17 cellular contexts compared by ENCODE assay signal in genomic region chr19:11204943-11205349, GRCh38. TPM values are rescaled to one million over a fixed set of nuclear protein-coding genes. Genes with fewer than 3 reads are reported as not detected.
A peak's percentile ranks its signal among the peaks of the same experiment; 100 is the strongest.
DNase-seq lines count a peak whose midpoint lies in the region; ATAC-seq, FAIRE-seq and TF ChIP-seq lines count a peak whose summit lies in the region.
"Had no signal": no experiment of that assay in that cellular context is flagged by ENCODE, and none has a peak within 500 bp of the region (broad histone marks: within the 10 kb centered on the region; RNA-seq: fewer than 3 reads in every experiment).

No MANE protein-coding gene starts in this region.

- H3K4me1 ChIP-seq in OCI-LY1 (ENCODE audit: insufficient read depth, low read length, severe bottlenecking) (peaks cover 48% of the 10 kb centered on the region), esophagus muscularis mucosa (peaks cover 33 to 60% (median 44%) of the 10 kb centered on the region in 4 donors), ovary (ENCODE audit: insufficient read depth) (peaks cover 12% of the 10 kb centered on the region), small intestine (ENCODE audit: control insufficient read depth in 2 of 2, insufficient read depth in 1 of 2, low read depth in 1 of 2, low read length in 1 of 2) (no peaks in the 10 kb centered on the region)

- intact Hi-C loops in esophagus muscularis mucosa (cut with DNase I), result loop anchor here (5.0 kb wide), 1 partner anchor 168 kb away; no protein-coding TSS in a partner anchor
- intact Hi-C loops in ovary (cut with DNase I), result loop anchor here (1.0 to 10.0 kb wide), 5 partner anchors 66 to 173 kb away; no protein-coding TSS in a partner anchor

- no peaks in the 10 kb centered on the region for H3K9me3 ChIP-seq in OCI-LY1 (ENCODE audit: low read length)
- no peaks in the 10 kb centered on the region for H3K9me3 ChIP-seq in esophagus muscularis mucosa
- H3K9me3 ChIP-seq in ovary, result no peaks in the 10 kb centered on the region
- no peaks in the 10 kb centered on the region for H3K9me3 ChIP-seq in small intestine (ENCODE audit: control insufficient read depth, low read depth)
- H3K9me3 ChIP-seq: mucosa of descending colon had no signal

- H3K27ac ChIP-seq in OCI-LY1 (ENCODE audit: low read depth, low read length, poor library complexity, severe bottlenecking), result peak overlapping the region; percentile 87
- H3K27ac ChIP-seq in esophagus muscularis mucosa (replicated peaks in 1 of 4), result peak overlapping the region; percentile 89 to 96 (median 93)
- peak overlapping the region; percentile 75 to 93 for H3K27ac ChIP-seq in ovary
- H3K27ac ChIP-seq in small intestine (ENCODE audit: low read depth in 1 of 2, low read length in 1 of 2), result no peak overlapping the region

- H2AFZ ChIP-seq in OCI-LY1 (ENCODE audit: low read length), result no peak overlapping the region

- H3K27me3 ChIP-seq in OCI-LY1 (ENCODE audit: insufficient read depth, low read length) (no peaks in the 10 kb centered on the region), esophagus muscularis mucosa (no peaks in the 10 kb centered on the region), ovary (no peaks in the 10 kb centered on the region), small intestine (ENCODE audit: control insufficient read depth in 2 of 2, insufficient read depth in 2 of 2, low read length in 2 of 2) (no peaks in the 10 kb centered on the region)

- TF ChIP-seq POLR2A in esophagus muscularis mucosa (IDR thresholded peaks at IDR 0.05; ENCODE audit: low read depth) (no peak), ovary (IDR thresholded peaks at IDR 0.05) (no peak)

- no peaks in the 10 kb centered on the region for H3K79me2 ChIP-seq in OCI-LY1 (ENCODE audit: insufficient read depth, low read length)

- FAIRE-seq in small intestine (lab: Jason Lieb, UNC), result no peak
- FAIRE-seq: G401.6 had no signal

- TF ChIP-seq CTCF in OCI-LY1 (IDR thresholded peaks at IDR 0.05; ENCODE audit: low read length) (no peak), esophagus muscularis mucosa (IDR thresholded peaks at IDR 0.05) (no peak), ovary (IDR thresholded peaks at IDR 0.05) (no peak)

- no peak overlapping the region; the same call in 1 of the 2 replicates for H3K4me2 ChIP-seq in OCI-LY1 (ENCODE audit: low read length)

- H3K36me3 ChIP-seq in OCI-LY1 (ENCODE audit: insufficient read depth, low read length) (no peaks in the 10 kb centered on the region), esophagus muscularis mucosa (peaks cover 0 to 69% (median 40%) of the 10 kb centered on the region in 4 donors), ovary (no peaks in the 10 kb centered on the region), small intestine (ENCODE audit: control insufficient read depth in 2 of 2, insufficient read depth in 2 of 2, low read length in 2 of 2) (peaks cover 0 to 3% of the 10 kb centered on the region in 2 donors)

- H3K9me2 ChIP-seq in OCI-LY1 (ENCODE audit: low read depth, low read length), result no peaks in the 10 kb centered on the region

- no peaks in the 10 kb centered on the region for H4K20me1 ChIP-seq in OCI-LY1 (ENCODE audit: insufficient read depth, low read length)

- H3K9ac ChIP-seq in OCI-LY1 (ENCODE audit: low read length), result peak overlapping the region; percentile 30; the same call in 1 of the 2 replicates

- ATAC-seq in GM18867 (IDR thresholded peaks at IDR 0.05; ENCODE audit: unreplicated experiment), result no peak
- ATAC-seq: activated naive CD4-positive, alpha-beta T cell treated with anti-CD3 and anti-CD28 coated beads, Interleukin-2, amount 50 U/mL, for 72 hours; mucosa of descending colon had no signal

- H3F3A ChIP-seq in OCI-LY1 (ENCODE audit: insufficient read depth, low read length), result 0 out of 2 replicates have a peak, but pooled peaks cover 3% of the 10 kb centered on the region

- WGBS in esophagus muscularis mucosa, result 22% methylated on average over 5 of the region's 5 CpGs
- WGBS in ovary, 3 donors, result 43 to 45% (median 43%) methylated on average over 5 of the region's 5 CpGs
- 49 to 67% (median 61%) methylated on average over 5 of the region's 5 CpGs for WGBS in small intestine, 3 donors

- H3K4me3 ChIP-seq in OCI-LY1 (ENCODE audit: low read depth, low read length, poor library complexity, severe bottlenecking) (no peak overlapping the region), esophagus muscularis mucosa (peak overlapping the region in 1 of 4 donors; percentile 49), ovary (no peak overlapping the region), small intestine (ENCODE audit: low read depth in 1 of 2, low read length in 2 of 2) (no peak overlapping the region)
- H3K4me3 ChIP-seq: mucosa of descending colon had no signal

- no peak for TF ChIP-seq EP300 in esophagus muscularis mucosa (IDR thresholded peaks at IDR 0.05)
- TF ChIP-seq EP300 in ovary (IDR thresholded peaks at IDR 0.05), result no peak

- DNase-seq in COLO829 (ENCODE audit: low spot score) (peak; percentile 36), esophagus muscularis mucosa (ENCODE audit: extremely low spot score) (no peak), ovary (peak; percentile 60 to 81 (median 72)), NCI-H1105 (lab: John Stamatoyannopoulos, UW) (no peak), small intestine (no peak), HPDE6-E6E7 (ENCODE audit: extremely low spot score) (no peak)
- DNase-seq: activated CD8-positive, alpha-beta memory T cell treated with anti-CD3 and anti-CD28 coated beads for 24 hours; hippocampal formation; Kasumi-1; mucosa of descending colon; NCI-H524 treated with DMSO at 0.1 percent for 48 hours; stimulated activated CD4-positive, alpha-beta T cell treated with anti-CD3 and anti-CD28 coated beads, Interleukin-12 subunit alpha, Interleukin-12 subunit beta, amount 100 ng/mL, for 4 hours; T-helper 1 cell had no signal

RNA-seq across cellular contexts. Expression of gene KANK2, which starts 7.6 kb away (rescaled TPM):
- total RNA-seq in esophagus muscularis mucosa (1,000 to 10,000 TPM; 1,125 to 1,746 (median 1,157) TPM), ovary (100 to 1,000 TPM; 238 to 642 (median 479) TPM)
- polyA plus RNA-seq in ovary (100 to 1,000 TPM; 289 to 433 TPM), small intestine (10 to 100 TPM; 10.7 to 83.6 (median 51.3) TPM)

RNA-seq across cellular contexts. Expression of gene ANGPTL8, which starts 34.5 kb away (rescaled TPM):
- 1 to 10 TPM in 1 of 4 donors, not detected in 3; 2.0 TPM for total RNA-seq in esophagus muscularis mucosa
- under 1 TPM in 3 of 7 donors, not detected in 4; 0.50 to 0.93 (median 0.51) TPM for total RNA-seq in ovary
- polyA plus RNA-seq in ovary, result under 1 TPM in 1 of 2 donors, not detected in 1; 0.86 TPM
- polyA plus RNA-seq in small intestine, result 10 to 100 TPM in 1 of 3 donors, not detected in 2; 13.0 TPM
- total RNA-seq: activated naive CD4-positive, alpha-beta T cell treated with anti-CD3 and anti-CD28 coated beads, Interleukin-2, amount 50 U/mL, for 72 hours; mucosa of descending colon had no signal

RNA-seq across cellular contexts. Expression of gene SPC24, which starts 49.4 kb away (rescaled TPM):
- 1 to 10 TPM; 1.4 to 6.6 (median 3.4) TPM for total RNA-seq in esophagus muscularis mucosa
- total RNA-seq in ovary, result 1 to 10 TPM in 4 of 7 donors, under 1 TPM in 2, not detected in 1; 0.93 to 2.7 (median 1.0) TPM
- under 1 TPM; 0.47 to 0.78 TPM for polyA plus RNA-seq in ovary
- 10 to 100 TPM in 1 of 3 donors, under 1 TPM in 2; 0.27 to 10.9 (median 0.45) TPM for polyA plus RNA-seq in small intestine

RNA-seq across cellular contexts. Expression of gene DOCK6, which starts 57.4 kb away (rescaled TPM):
- 10 to 100 TPM; 32.6 to 51.0 (median 40.1) TPM for total RNA-seq in esophagus muscularis mucosa
- 10 to 100 TPM; 17.2 to 60.0 (median 38.0) TPM for total RNA-seq in ovary
- 10 to 100 TPM; 12.8 to 18.0 TPM for polyA plus RNA-seq in ovary
- polyA plus RNA-seq in small intestine, result 10 to 100 TPM; 45.2 to 68.0 (median 56.7) TPM

Comparison
In these comparisons a context has a peak if more than half of its experiments do, and no peak if none do; other contexts are left out.
1. DNase-seq: peak in COLO829 (single experiment) and ovary (5 of 5); none in esophagus muscularis mucosa (single experiment), NCI-H1105 (single experiment), small intestine (single experiment) and HPDE6-E6E7 (single experiment).
2. H3K27ac ChIP-seq: peak in OCI-LY1 (single experiment), esophagus muscularis mucosa (4 of 4) and ovary (2 of 2); none in small intestine (0 of 2).